In genomic region chr14:59044707-59045106, GRCh38 we compare ENCODE assay signal across 26 cellular contexts.
"Had no signal": no experiment of that assay in that cellular context is flagged by ENCODE, and none has a peak within 500 bp of the region (broad histone marks: within the 10 kb centered on the region; RNA-seq: fewer than 3 reads in every experiment).

No MANE protein-coding gene starts in this region.

- H3K36me3 ChIP-seq: esophagus squamous epithelium, gastrocnemius medialis, left ventricle myocardium inferior, prostate gland, right atrium auricular region, tibial artery had no signal

- H3K4me3 Mint-ChIP-seq: activated naive CD8-positive, alpha-beta T cell treated with anti-CD3 and anti-CD28 coated beads for 36 hours; activated T-cell treated with anti-CD3 and anti-CD28 coated beads, Interleukin-2, amount 50 U/mL, for 4 hours; mesothelial cell of epicardium; natural killer cell; stimulated activated naive CD8-positive, alpha-beta T cell treated with anti-CD3 and anti-CD28 coated beads, Interleukin-15, Interleukin-2, amounts not matched to agents 100 ng/mL and 50 ng/mL, for 24 hours; T-helper 2 cell treated with Interferon-gamma antibody and Interleukin-4, amounts not matched to agents 5 μg/mL and 100 μg/mL, for 36 hours; WTC11 had no signal

- H3K27me3 ChIP-seq: esophagus squamous epithelium, gastrocnemius medialis, right atrium auricular region, tibial artery had no signal

- H3K4me3 ChIP-seq: coronary artery, esophagus squamous epithelium, gastrocnemius medialis, left ventricle myocardium inferior, prostate gland, right atrium auricular region, tibial artery had no signal

- H3K27me3 Mint-ChIP-seq: activated naive CD8-positive, alpha-beta T cell treated with anti-CD3 and anti-CD28 coated beads for 36 hours had no signal

- H3K4me1 ChIP-seq: esophagus squamous epithelium, gastrocnemius medialis, left ventricle myocardium inferior, prostate gland, right atrium auricular region, tibial artery had no signal

- H3K4me1 Mint-ChIP-seq: activated naive CD8-positive, alpha-beta T cell treated with anti-CD3 and anti-CD28 coated beads for 36 hours; mesothelial cell of epicardium; natural killer cell; WTC11 had no signal

- H3K27ac ChIP-seq: coronary artery, esophagus squamous epithelium, gastrocnemius medialis, left ventricle myocardium inferior, prostate gland, right atrium auricular region, tibial artery had no signal

- H3K9me3 Mint-ChIP-seq: activated T-cell treated with anti-CD3 and anti-CD28 coated beads, Interleukin-2, amount 50 U/mL, for 4 hours; activated T-helper 2 cell treated with anti-CD3 and anti-CD28 coated beads, Interferon-gamma antibody, Interleukin-2, Interleukin-4, amounts not matched to agents 10 μg/mL and 5 μg/mL and 100 μg/mL, durations not matched to agents 14 hours and 24 hours and 36 hours; natural killer cell; stimulated activated naive CD8-positive, alpha-beta T cell treated with anti-CD3 and anti-CD28 coated beads, Interleukin-15, Interleukin-2, amounts not matched to agents 100 ng/mL and 50 ng/mL, for 24 hours; T-helper 2 cell treated with Interferon-gamma antibody and Interleukin-4, amounts not matched to agents 5 μg/mL and 100 μg/mL, for 36 hours had no signal

- H3K36me3 Mint-ChIP-seq: activated naive CD8-positive, alpha-beta T cell treated with anti-CD3 and anti-CD28 coated beads for 36 hours; natural killer cell; WTC11 had no signal

- DNase-seq: activated CD4-positive, alpha-beta T cell treated with anti-CD3 and anti-CD28 coated beads for 4 hours; activated CD4-positive, alpha-beta T cell treated with anti-CD3 and anti-CD28 coated beads, Interleukin-2, amount 50 U/mL, for 48 hours; activated CD8-positive, alpha-beta memory T cell treated with anti-CD3 and anti-CD28 coated beads, Interleukin-2, amount 50 U/mL, for 48 hours; activated naive CD4-positive, alpha-beta T cell treated with Interleukin-2 at 50 U/mL for 16 hours; activated naive CD8-positive, alpha-beta T cell treated with anti-CD3 and anti-CD28 coated beads for 36 hours; activated T-cell treated with anti-CD3 and anti-CD28 coated beads, Interleukin-2, amount 50 U/mL, for 4 hours; amniotic stem cell; cerebellar nuclear complex; esophagus squamous epithelium; gastrocnemius medialis; hippocampal formation; kidney glomerular epithelial cell; left ventricle myocardium inferior; natural killer cell; stimulated activated CD4-positive, alpha-beta T cell treated with anti-CD3 and anti-CD28 coated beads, Interleukin-12 subunit alpha, Interleukin-12 subunit beta, amount 100 ng/mL, for 4 hours; stimulated activated CD4-positive, alpha-beta T cell treated with anti-CD3 and anti-CD28 coated beads, Interleukin-4, amount 100 ng/mL, for 4 hours; substantia nigra; tibial artery had no signal

- ATAC-seq: activated T-cell treated with anti-CD3 and anti-CD28 coated beads, Interleukin-2, amount 50 U/mL, for 4 hours; gastrocnemius medialis; natural killer cell; WTC11 had no signal

- H3K27ac Mint-ChIP-seq: activated naive CD8-positive, alpha-beta T cell treated with anti-CD3 and anti-CD28 coated beads for 36 hours; activated T-helper 2 cell treated with anti-CD3 and anti-CD28 coated beads, Interferon-gamma antibody, Interleukin-2, Interleukin-4, amounts not matched to agents 10 μg/mL and 5 μg/mL and 100 μg/mL, durations not matched to agents 14 hours and 24 hours and 36 hours; mesothelial cell of epicardium; natural killer cell; stimulated activated naive CD8-positive, alpha-beta T cell treated with anti-CD3 and anti-CD28 coated beads, Interleukin-15, Interleukin-2, amounts not matched to agents 100 ng/mL and 50 ng/mL, for 24 hours; T-helper 2 cell treated with Interferon-gamma antibody and Interleukin-4, amounts not matched to agents 5 μg/mL and 100 μg/mL, for 36 hours; WTC11 had no signal
